1 cellular context compared by ENCODE assay signal in genomic region chr7:85469446-85469970, GRCh38.
TF ChIP-seq lines count a peak whose summit lies in the region.

No MANE protein-coding gene starts in this region.

TF ChIP-seq in IMR-90, 13 proteins besides CTCF, POLR2A, EP300 and RAD21 (continued from another document):
- TF ChIP-seq CEBPB (IDR thresholded peaks at IDR 0.05; ENCODE audit: low read depth, low read length) (no peak), USF2 (IDR thresholded peaks at IDR 0.05; ENCODE audit: low read depth, low read length) (no peak), CHD1 (IDR thresholded peaks at IDR 0.05; ENCODE audit: low read depth, low read length) (no peak)
